Comparison of ENCODE assay signal across 24 cellular contexts in genomic region chr3:64358176-64358575, GRCh38.
"Had no signal": no experiment of that assay in that cellular context is flagged by ENCODE, and none has a peak within 500 bp of the region (broad histone marks: within the 10 kb centered on the region; RNA-seq: fewer than 3 reads in every experiment).

No MANE protein-coding gene starts in this region.

- H3K9me3 ChIP-seq: colonic mucosa, mucosa of descending colon, prostate gland, right atrium auricular region, sigmoid colon, stomach, thoracic aorta, tibial nerve, upper lobe of left lung had no signal

- H3K4me1 ChIP-seq: colonic mucosa, prostate gland had no signal

- H3K4me3 Mint-ChIP-seq: dendritic cell treated with granulocyte-macrophage colony-stimulating factor and Interleukin-4, amounts not matched to agents 40 ng/mL and 50 ng/mL, for 4 days; memory B cell; mesothelial cell of epicardium; natural killer cell treated with Interleukin-12 subunit alpha and Interleukin-12 subunit beta and Interleukin-15 and Interleukin-18, amount 100 ng/mL, for 72 hours; stimulated activated effector memory CD8-positive, alpha-beta T cell treated with anti-CD3 and anti-CD28 coated beads, Interleukin-12 subunit alpha, Interleukin-12 subunit beta, amount 100 ng/mL, for 72 hours had no signal

- DNase-seq: colonic mucosa; effector memory CD4-positive, alpha-beta T cell; erythroblast; left ventricle myocardium superior; mucosa of descending colon; naive B cell; nucleus accumbens; sigmoid colon; stimulated activated CD4-positive, alpha-beta T cell treated with anti-CD3 and anti-CD28 coated beads, Interleukin-2, amount 100 ng/mL, for 24 hours; stimulated activated CD4-positive, alpha-beta T cell treated with anti-CD3 and anti-CD28 coated beads, Interleukin-4, amount 100 ng/mL, for 24 hours; stimulated activated naive CD4-positive, alpha-beta T cell treated with Interleukin-2 at 50 U/mL for 16 hours; stomach; substantia nigra; upper lobe of left lung had no signal

- H3K27me3 Mint-ChIP-seq: dendritic cell treated with granulocyte-macrophage colony-stimulating factor and Interleukin-4, amounts not matched to agents 40 ng/mL and 50 ng/mL, for 4 days; naive B cell; natural killer cell treated with Interleukin-12 subunit alpha and Interleukin-12 subunit beta and Interleukin-15 and Interleukin-18, amount 100 ng/mL, for 72 hours had no signal

- H3K27ac Mint-ChIP-seq: dendritic cell treated with granulocyte-macrophage colony-stimulating factor and Interleukin-4, amounts not matched to agents 40 ng/mL and 50 ng/mL, for 4 days; memory B cell; mesothelial cell of epicardium; naive B cell; natural killer cell treated with Interleukin-12 subunit alpha and Interleukin-12 subunit beta and Interleukin-15 and Interleukin-18, amount 100 ng/mL, for 72 hours; stimulated activated effector memory CD8-positive, alpha-beta T cell treated with anti-CD3 and anti-CD28 coated beads, Interleukin-12 subunit alpha, Interleukin-12 subunit beta, amount 100 ng/mL, for 72 hours had no signal

- H3K27me3 ChIP-seq: colonic mucosa, right atrium auricular region, sigmoid colon, stomach, tibial nerve, upper lobe of left lung had no signal

- H3K36me3 ChIP-seq: colonic mucosa, prostate gland, right atrium auricular region, sigmoid colon, stomach, thoracic aorta, tibial nerve, upper lobe of left lung had no signal

- H3K4me3 ChIP-seq: colonic mucosa, lung, mucosa of descending colon, prostate gland, right atrium auricular region, sigmoid colon, stomach, thoracic aorta, tibial nerve, upper lobe of left lung had no signal

- H3K4me1 Mint-ChIP-seq: stimulated activated effector memory CD8-positive, alpha-beta T cell treated with anti-CD3 and anti-CD28 coated beads, Interleukin-12 subunit alpha, Interleukin-12 subunit beta, amount 100 ng/mL, for 72 hours had no signal

- H3K9me3 Mint-ChIP-seq: dendritic cell treated with granulocyte-macrophage colony-stimulating factor and Interleukin-4, amounts not matched to agents 40 ng/mL and 50 ng/mL, for 4 days; memory B cell; mesothelial cell of epicardium; stimulated activated effector memory CD8-positive, alpha-beta T cell treated with anti-CD3 and anti-CD28 coated beads, Interleukin-12 subunit alpha, Interleukin-12 subunit beta, amount 100 ng/mL, for 72 hours had no signal

- ATAC-seq: left ventricle myocardium superior; mucosa of descending colon; natural killer cell treated with Interleukin-12 subunit alpha and Interleukin-12 subunit beta and Interleukin-15 and Interleukin-18, amount 100 ng/mL, for 72 hours; stimulated activated effector memory CD8-positive, alpha-beta T cell treated with anti-CD3 and anti-CD28 coated beads, Interleukin-12 subunit alpha, Interleukin-12 subunit beta, amount 100 ng/mL, for 72 hours had no signal

- H3K27ac ChIP-seq: colonic mucosa, prostate gland, right atrium auricular region, sigmoid colon, stomach, thoracic aorta, tibial nerve had no signal

- H3K36me3 Mint-ChIP-seq: memory B cell; mesothelial cell of epicardium; naive B cell; natural killer cell treated with Interleukin-12 subunit alpha and Interleukin-12 subunit beta and Interleukin-15 and Interleukin-18, amount 100 ng/mL, for 72 hours; stimulated activated effector memory CD8-positive, alpha-beta T cell treated with anti-CD3 and anti-CD28 coated beads, Interleukin-12 subunit alpha, Interleukin-12 subunit beta, amount 100 ng/mL, for 72 hours had no signal
